ENCODE assay signal across 12 cellular contexts in genomic region chr2:13504808-13505207, GRCh38.
DNase-seq lines count a peak whose midpoint lies in the region; ATAC-seq lines count a peak whose summit lies in the region.
"Had no signal": no experiment of that assay in that cellular context is flagged by ENCODE, and none has a peak within 500 bp of the region (broad histone marks: within the 10 kb centered on the region; RNA-seq: fewer than 3 reads in every experiment).

No MANE protein-coding gene starts in this region.

- DNase-seq in Kasumi-1 (lab: John Stamatoyannopoulos, UW) (no peak), pons (ENCODE audit: low spot score) (no peak), ACHN (no peak)
- DNase-seq: activated B cell treated with CpG ODN at 0.5 μM for 24 hours, BE2C, substantia nigra, T-helper 1 cell had no signal

- in situ Hi-C loops in ACHN (cut with HindIII; ENCODE audit: low pct_ligation_motif_present, low pct_unique_long_range_greater_than_20kb, low sequenced_read_pairs): no loop called here

- peak; percentile 67 for ATAC-seq in GM18867 (IDR thresholded peaks at IDR 0.05; ENCODE audit: unreplicated experiment)
- peak; percentile 59 for ATAC-seq in GM21526 (IDR thresholded peaks at IDR 0.05; ENCODE audit: low FRiP score, unreplicated experiment)
- peak; percentile 87 for ATAC-seq in HG02973 (IDR thresholded peaks at IDR 0.05; ENCODE audit: unreplicated experiment)
- ATAC-seq in HG03565 (IDR thresholded peaks at IDR 0.05; ENCODE audit: unreplicated experiment): peak; percentile 88
- no peak for ATAC-seq in HG03571 (IDR thresholded peaks at IDR 0.05; ENCODE audit: unreplicated experiment)
